ENCODE assay signal across 9 cellular contexts in genomic region chr17:998111-998510, GRCh38. TPM values are rescaled to one million over a fixed set of nuclear protein-coding genes. Genes with fewer than 3 reads are reported as not detected.
DNase-seq lines count a peak whose midpoint lies in the region; ATAC-seq and TF ChIP-seq lines count a peak whose summit lies in the region.
"Had no signal": no experiment of that assay in that cellular context is flagged by ENCODE, and none has a peak within 500 bp of the region (broad histone marks: within the 10 kb centered on the region; RNA-seq: fewer than 3 reads in every experiment).

No MANE protein-coding gene starts in this region.

- peak overlapping the region; percentile 97 for H3K4me3 Mint-ChIP-seq in GM23338

- peaks cover 10% of the 10 kb centered on the region for H3K4me1 Mint-ChIP-seq in GM23338

- H3K9me3 Mint-ChIP-seq in GM23338 = peaks cover 20% of the 10 kb centered on the region

- 0 out of 2 replicates have a peak overlapping the region, but pooled peaks have one; percentile 9 for H3K27ac Mint-ChIP-seq in GM23338

- H2AFZ ChIP-seq in GM23338 = no peak overlapping the region

- WGBS in ovary, 3 donors = 33 to 35% (median 35%) methylated on average over 2 of the region's 2 CpGs

- H3K27me3 ChIP-seq in GM23338 (ENCODE audit: insufficient read depth) (peaks cover 7% of the 10 kb centered on the region; the same call in 1 of the 2 replicates), SJCRH30 (no peaks in the 10 kb centered on the region), ovary (no peaks in the 10 kb centered on the region)

- H3K27me3 Mint-ChIP-seq in GM23338 (ENCODE audit: insufficient read depth, low read depth, poor library complexity) = peaks cover 9% of the 10 kb centered on the region

- H3F3A ChIP-seq in GM23338 (replicated peaks; ENCODE audit: low read depth) = peaks cover 13% of the 10 kb centered on the region

- H3K9me3 ChIP-seq in SJCRH30 (replicated peaks) (no peaks in the 10 kb centered on the region), ovary (no peaks in the 10 kb centered on the region)

- no peaks in the 10 kb centered on the region for H3K9me2 ChIP-seq in GM23338 (ENCODE audit: insufficient read depth)

- H3K4me3 ChIP-seq in GM23338 (peak overlapping the region; percentile 100), SJCRH30 (peak overlapping the region; percentile 91), epithelial cell of proximal tubule (ENCODE audit: low read depth, low read length) (peak overlapping the region; percentile 95), retinal pigment epithelial cell (ENCODE audit: low read length) (peak overlapping the region; percentile 83), ovary (no peak overlapping the region)

- TF ChIP-seq CTCF in GM23338 (conservative IDR thresholded peaks at IDR 0.05; ENCODE audit: low read depth in 2 of 2) = no peak
- no peak for TF ChIP-seq CTCF in epithelial cell of proximal tubule (conservative IDR thresholded peaks at IDR 0.05; ENCODE audit: low read depth, low read length)
- TF ChIP-seq CTCF in retinal pigment epithelial cell (conservative IDR thresholded peaks at IDR 0.05; ENCODE audit: low read depth, low read length) = no peak
- no peak for TF ChIP-seq CTCF in ovary (IDR thresholded peaks at IDR 0.05)

- peaks cover 7% of the 10 kb centered on the region for H3K4me1 ChIP-seq in GM23338 (ENCODE audit: insufficient read depth)
- peaks cover 30% of the 10 kb centered on the region for H3K4me1 ChIP-seq in SJCRH30
- peaks cover 11% of the 10 kb centered on the region for H3K4me1 ChIP-seq in ovary (ENCODE audit: insufficient read depth)

- peaks cover 23% of the 10 kb centered on the region; the same call in 1 of the 2 replicates for H3K36me3 ChIP-seq in GM23338 (ENCODE audit: insufficient read depth)
- H3K36me3 ChIP-seq in SJCRH30 = peaks cover 22% of the 10 kb centered on the region
- no peaks in the 10 kb centered on the region for H3K36me3 ChIP-seq in ovary

- peaks cover 42% of the 10 kb centered on the region for H3K36me3 Mint-ChIP-seq in GM23338 (ENCODE audit: low read depth)

- intact Hi-C loops in ovary (cut with DNase I) = loop anchor here in 2 of 4 donors (5.0 kb wide), 2 partner anchors 54 to 59 kb away; no protein-coding TSS in a partner anchor

- H3K4me2 ChIP-seq in GM23338 = peak overlapping the region; percentile 98

- peaks cover 18% of the 10 kb centered on the region for H3K79me2 ChIP-seq in GM23338 (replicated peaks; ENCODE audit: insufficient read depth)

- DNase-seq in GM23338 (ENCODE audit: low spot score) (no peak), SJCRH30 (no peak), epithelial cell of proximal tubule (ENCODE audit: low read depth) (no peak), retinal pigment epithelial cell (ENCODE audit: low read depth) (no peak), NCI-H1105 treated with DMSO at 0.1 percent for 48 hours (lab: John Stamatoyannopoulos, UW) (no peak), ovary (no peak)
- DNase-seq: stimulated activated CD4-positive, alpha-beta T cell treated with anti-CD3 and anti-CD28 coated beads, Interleukin-4, amount 100 ng/mL, for 1 hour had no signal

- H4K20me1 ChIP-seq in GM23338 (replicated peaks; ENCODE audit: insufficient read depth) = peaks cover 19% of the 10 kb centered on the region

- TF ChIP-seq POLR2A in ovary (IDR thresholded peaks at IDR 0.05) = no peak

- H3K27ac ChIP-seq in GM23338 (ENCODE audit: low read depth) = no peak overlapping the region
- H3K27ac ChIP-seq in SJCRH30 = no peak overlapping the region
- H3K27ac ChIP-seq in ovary = no peak overlapping the region

- TF ChIP-seq EP300 in ovary (IDR thresholded peaks at IDR 0.05) = no peak

- ATAC-seq in GM23338 = no peak
- ATAC-seq in HG02678 (IDR thresholded peaks at IDR 0.05; ENCODE audit: unreplicated experiment) = no peak
- ATAC-seq in GM18498 (IDR thresholded peaks at IDR 0.05; ENCODE audit: unreplicated experiment) = no peak

TF ChIP-seq in GM23338, 12 proteins besides CTCF, POLR2A, EP300 and RAD21 (continues in another document):
- TF ChIP-seq EZH2 (IDR thresholded peaks at IDR 0.05; ENCODE audit: low read depth, unreplicated experiment) (no peak), REST (IDR thresholded peaks at IDR 0.05; ENCODE audit: unreplicated experiment) (no peak), NANOG (IDR thresholded peaks at IDR 0.05; ENCODE audit: borderline replicate concordance) (no peak)

RNA-seq across cellular contexts. Expression of gene TIMM22, which starts 1.2 kb away (rescaled TPM):
- 23.1 and 24.4 TPM in 2 replicates for total RNA-seq in GM23338 (2014; rRNA removed; shearing (Covaris generic))
- polyA plus RNA-seq in GM23338 (2016; fragmentation: Nextera tagmentation; extraction: Ambion mirVana) (20.2 and 21.9 TPM in 2 replicates), ovary (10 to 100 TPM in 1 of 2 donors, 1 to 10 TPM in 1; 8.9 to 12.6 TPM)
- 15.6 and 17.4 TPM in 2 replicates for total RNA-seq in SJCRH30 (2014; rRNA removed; shearing (Covaris generic))
- total RNA-seq in epithelial cell of proximal tubule (18.7 and 21.8 TPM in 2 replicates), ovary (10 to 100 TPM in 6 of 7 donors, 1 to 10 TPM in 1; 7.9 to 15.1 (median 11.3) TPM)

RNA-seq across cellular contexts. Expression of gene NXN, which starts 18.5 kb away (rescaled TPM):
- total RNA-seq in GM23338 (2014; rRNA removed; shearing (Covaris generic)) = 90.4 and 105 TPM in 2 replicates
- 31.8 and 36.2 TPM in 2 replicates for polyA plus RNA-seq in GM23338 (2016; fragmentation: Nextera tagmentation; extraction: Ambion mirVana)
- total RNA-seq in SJCRH30 (2014; rRNA removed; shearing (Covaris generic)) = 32.8 and 35.2 TPM in 2 replicates
- total RNA-seq in epithelial cell of proximal tubule = 31.1 and 36.8 TPM in 2 replicates
- 10 to 100 TPM in 6 of 7 donors, 1 to 10 TPM in 1; 5.5 to 34.8 (median 28.4) TPM for total RNA-seq in ovary
- 10 to 100 TPM; 24.3 to 29.9 TPM for polyA plus RNA-seq in ovary
